Comparison of ENCODE assay signal across 1 cellular context in genomic region chr11:2932850-2933251, GRCh38.
TF ChIP-seq lines count a peak whose summit lies in the region.

No MANE protein-coding gene starts in this region.

TF ChIP-seq in HCT116, 20 proteins besides CTCF, POLR2A, EP300 and RAD21 (continued from another document):
- TF ChIP-seq ZBTB33 (IDR thresholded peaks at IDR 0.05; ENCODE audit: extremely low read depth, insufficient replicate concordance, low read length) (no peak), CEBPB (IDR thresholded peaks at IDR 0.05; ENCODE audit: low read depth) (no peak)
